In the genomic region with DNA sequence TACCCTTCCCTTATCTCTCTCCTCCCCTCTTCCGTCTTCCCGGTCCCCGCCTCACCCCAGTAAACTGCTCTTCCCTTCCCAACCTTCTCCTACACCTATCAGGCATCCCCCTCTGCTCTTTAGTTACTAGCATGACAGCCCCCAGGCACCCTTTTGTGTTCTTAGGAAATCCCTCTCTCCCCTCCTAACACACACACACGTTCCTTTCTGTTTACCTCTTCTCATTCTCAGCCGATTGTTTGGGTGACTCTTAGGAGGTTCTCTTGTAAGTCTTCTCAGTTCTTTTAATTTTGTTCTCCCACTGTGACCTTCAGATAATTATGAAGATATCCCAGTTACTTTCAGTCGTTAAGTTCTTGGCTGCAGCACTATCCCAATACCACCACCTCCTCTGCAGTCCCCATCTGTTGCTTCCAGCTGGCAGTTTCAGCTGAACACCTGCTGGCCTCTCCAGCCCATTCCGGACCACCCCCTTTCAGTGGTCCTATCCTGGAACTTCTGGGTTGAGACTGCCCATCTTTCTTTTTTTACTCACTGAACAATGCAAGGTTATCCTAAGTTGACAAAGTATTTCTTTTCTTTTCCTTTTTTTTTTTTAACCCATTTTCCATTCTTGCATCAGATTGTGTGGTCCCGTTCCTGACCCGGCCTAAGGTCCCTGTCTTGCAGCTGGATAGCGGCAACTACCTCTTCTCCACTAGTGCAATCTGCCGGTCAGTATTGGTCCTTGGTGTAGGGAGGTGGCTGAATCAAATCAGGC, we compare ENCODE assay signal across 8 cellular contexts. TPM values are rescaled to one million over a fixed set of nuclear protein-coding genes. Genes with fewer than 3 reads are reported as not detected.
DNase-seq lines count a peak whose midpoint lies in the region; ATAC-seq lines count a peak whose summit lies in the region.

No MANE protein-coding gene starts in this region.

- peak overlapping the region; percentile 88 to 98 (median 97) for H3K27ac Mint-ChIP-seq in naive thymus-derived CD8-positive, alpha-beta T cell

- peak overlapping the region; percentile 92 to 99 (median 96) for H3K4me3 Mint-ChIP-seq in naive thymus-derived CD8-positive, alpha-beta T cell

- no peaks in the 10 kb centered on the region for H3K27me3 Mint-ChIP-seq in naive thymus-derived CD8-positive, alpha-beta T cell

- no peaks in the 10 kb centered on the region for H3K9me3 Mint-ChIP-seq in naive thymus-derived CD8-positive, alpha-beta T cell

- DNase-seq in DMS 273 (lab: John Stamatoyannopoulos, UW; ENCODE audit: unreplicated experiment) (peak; percentile 83), NAMALWA (ENCODE audit: low spot score) (peak; percentile 43), dermis blood vessel endothelial cell (peak; percentile 23), cerebellar nuclear complex (lab: John Stamatoyannopoulos, UW) (no peak), NCI-H2107 (lab: John Stamatoyannopoulos, UW) (no peak), NCI-H526 treated with DMSO at 0.1 percent for 48 hours (lab: John Stamatoyannopoulos, UW) (no peak)
- DNase-seq in naive thymus-derived CD8-positive, alpha-beta T cell: no peak

- POLR2A ChIA-PET in naive thymus-derived CD8-positive, alpha-beta T cell (lab: Charles Lee): interaction anchor here (0.6 to 6.4 kb wide), 10 partner anchors 9 to 32 kb away, joined by 3 to 65 read pairs (median 4); a partner anchor contains a TSS

- peaks cover 13 to 41% (median 34%) of the 10 kb centered on the region in 4 donors for H3K4me1 Mint-ChIP-seq in naive thymus-derived CD8-positive, alpha-beta T cell

- H3K36me3 Mint-ChIP-seq in naive thymus-derived CD8-positive, alpha-beta T cell: peaks cover 11 to 46% (median 19%) of the 10 kb centered on the region in 3 donors

- no peak for ATAC-seq in naive thymus-derived CD8-positive, alpha-beta T cell
- no peak for ATAC-seq in HG02981 (IDR thresholded peaks at IDR 0.05; ENCODE audit: unreplicated experiment)

RNA-seq across cellular contexts. Expression of a gene that starts 0.7 kb away (rescaled TPM):
- total RNA-seq in dermis blood vessel endothelial cell: 71.6 and 81.2 TPM in 2 replicates
- total RNA-seq in naive thymus-derived CD8-positive, alpha-beta T cell: 100 to 1,000 TPM; 368 to 386 TPM
- 10 to 100 TPM; 81.0 to 93.5 (median 91.9) TPM for polyA plus RNA-seq in naive thymus-derived CD8-positive, alpha-beta T cell

RNA-seq across cellular contexts. Expression of a gene that starts 8.9 kb away (rescaled TPM):
- not detected in 2 replicates for total RNA-seq in dermis blood vessel endothelial cell
- 100 to 1,000 TPM; 287 to 291 TPM for total RNA-seq in naive thymus-derived CD8-positive, alpha-beta T cell
- polyA plus RNA-seq in naive thymus-derived CD8-positive, alpha-beta T cell: 100 to 1,000 TPM; 136 to 240 (median 150) TPM

RNA-seq across cellular contexts. Expression of a gene that starts 29.0 kb away (rescaled TPM):
- 0.17 and 0.47 TPM in 2 replicates for total RNA-seq in dermis blood vessel endothelial cell
- total RNA-seq in naive thymus-derived CD8-positive, alpha-beta T cell: 1 to 10 TPM; 1.9 to 2.7 TPM
- polyA plus RNA-seq in naive thymus-derived CD8-positive, alpha-beta T cell: not detected

RNA-seq across cellular contexts. Expression of a gene that starts 31.7 kb away (rescaled TPM):
- total RNA-seq in dermis blood vessel endothelial cell: 7.5 and 11.4 TPM in 2 replicates
- 10 to 100 TPM; 88.0 to 89.5 TPM for total RNA-seq in naive thymus-derived CD8-positive, alpha-beta T cell
- polyA plus RNA-seq in naive thymus-derived CD8-positive, alpha-beta T cell: 10 to 100 TPM; 13.1 to 18.7 (median 15.5) TPM

RNA-seq across cellular contexts. Expression of a gene that starts 33.5 kb away (rescaled TPM):
- not detected in 2 replicates for total RNA-seq in dermis blood vessel endothelial cell
- not detected for total RNA-seq in naive thymus-derived CD8-positive, alpha-beta T cell
- under 1 TPM in 1 of 3 donors, not detected in 2; 0.16 TPM for polyA plus RNA-seq in naive thymus-derived CD8-positive, alpha-beta T cell

Comparison
In these comparisons a context has a peak if more than half of its experiments do, and no peak if none do; other contexts are left out.
1. DNase-seq: peak in DMS 273 (single experiment), NAMALWA (single experiment) and dermis blood vessel endothelial cell (single experiment); none in naive thymus-derived CD8-positive, alpha-beta T cell (0 of 10), cerebellar nuclear complex (0 of 2), NCI-H2107 (single experiment) and NCI-H526 treated with DMSO at 0.1 percent for 48 hours (single experiment).
2. RNA of a gene that starts 8.9 kb away (total RNA-seq): 287 to 291 TPM in naive thymus-derived CD8-positive, alpha-beta T cell; not detected in dermis blood vessel endothelial cell; every median in the first group is over 100 times any median in the second.